Comparison of ENCODE assay signal across 18 cellular contexts in the genomic region with DNA sequence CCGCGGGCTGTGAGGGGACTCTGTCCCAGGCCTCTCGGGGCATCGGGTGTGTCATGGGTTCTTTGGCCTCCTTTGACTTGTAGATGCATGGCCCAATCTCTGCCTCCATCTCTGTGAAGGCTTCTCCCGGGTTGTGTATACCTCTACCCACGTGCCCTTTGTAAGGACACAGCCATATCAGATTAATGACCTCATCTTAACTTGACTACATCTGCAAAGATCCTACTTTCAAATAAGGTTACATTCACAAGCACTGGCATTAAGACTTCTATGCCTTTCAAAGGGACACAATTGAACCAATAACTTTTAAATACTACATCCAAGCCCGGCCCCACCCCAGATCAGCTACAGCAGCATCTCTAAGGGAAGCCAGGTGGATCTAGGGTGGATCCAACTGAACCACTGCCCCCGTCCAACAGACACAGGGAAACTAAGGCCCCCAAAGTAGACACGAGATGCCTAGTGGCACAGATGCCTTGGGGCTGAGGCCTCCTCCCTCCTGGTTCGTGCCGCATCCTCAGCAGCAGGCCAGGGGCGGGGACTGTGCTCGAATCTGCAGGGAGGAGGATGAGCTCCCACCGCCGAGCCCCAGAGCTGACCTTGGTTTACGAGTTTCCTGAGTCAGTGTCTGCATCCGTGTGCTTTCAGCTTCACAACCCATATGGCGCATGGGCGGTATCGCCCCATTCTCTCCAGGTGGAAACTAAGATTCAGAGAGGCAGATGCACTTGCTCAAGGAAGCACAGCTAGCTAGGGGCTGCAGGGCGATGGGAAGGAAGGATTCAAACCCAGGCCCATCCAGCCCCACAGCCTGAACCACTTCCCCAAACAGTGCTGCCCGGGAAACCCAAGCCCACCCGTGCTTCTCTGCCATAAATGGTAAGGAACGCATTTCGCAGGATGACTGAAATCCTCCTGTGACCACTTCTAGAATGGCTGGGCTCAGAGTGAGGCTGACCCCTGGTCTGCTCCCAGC.
"Had no signal": no experiment of that assay in that cellular context is flagged by ENCODE, and none has a peak within 500 bp of the region (broad histone marks: within the 10 kb centered on the region; RNA-seq: fewer than 3 reads in every experiment).

No MANE protein-coding gene starts in this region.

- H3K27ac Mint-ChIP-seq: endodermal cell; naive thymus-derived CD4-positive, alpha-beta T cell had no signal

- H3K9me3 Mint-ChIP-seq: endodermal cell had no signal

- DNase-seq: effector CD4-positive, alpha-beta T cell; endodermal cell; erythroblast; foreskin melanocyte; head of caudate nucleus; left colon; mammary epithelial cell; naive thymus-derived CD4-positive, alpha-beta T cell; small intestine; stimulated activated CD4-positive, alpha-beta T cell treated with anti-CD3 and anti-CD28 coated beads, Interleukin-2, amount 100 ng/mL, for 48 hours; stimulated activated naive CD4-positive, alpha-beta T cell treated with Interleukin-2 at 50 U/mL for 16 hours; tibial artery; upper lobe of left lung had no signal

- H3K4me3 Mint-ChIP-seq: endodermal cell; naive thymus-derived CD4-positive, alpha-beta T cell had no signal

- H3K4me1 ChIP-seq: upper lobe of left lung, vagina had no signal

- H3K4me1 Mint-ChIP-seq: endodermal cell; naive thymus-derived CD4-positive, alpha-beta T cell had no signal

- ATAC-seq: left colon; naive thymus-derived CD4-positive, alpha-beta T cell had no signal

- H3K27ac ChIP-seq: coronary artery, hepatocyte, neutrophil, suprapubic skin, tibial artery, upper lobe of left lung, vagina had no signal

- H3K4me3 ChIP-seq: coronary artery, hepatocyte, suprapubic skin, tibial artery, upper lobe of left lung, vagina had no signal

- H3K27me3 ChIP-seq: vagina had no signal

- H3K9me3 ChIP-seq: neutrophil, suprapubic skin, tibial artery, upper lobe of left lung, vagina had no signal

- H3K36me3 ChIP-seq: neutrophil, suprapubic skin, tibial artery, upper lobe of left lung, vagina had no signal
